15 cellular contexts compared by ENCODE assay signal in genomic region chr17:19371259-19372003, GRCh38. TPM values are rescaled to one million over a fixed set of nuclear protein-coding genes. Genes with fewer than 3 reads are reported as not detected.
A peak's percentile ranks its signal among the peaks of the same experiment; 100 is the strongest.
DNase-seq lines count a peak whose midpoint lies in the region; ATAC-seq and TF ChIP-seq lines count a peak whose summit lies in the region.
"Had no signal": no experiment of that assay in that cellular context is flagged by ENCODE, and none has a peak within 500 bp of the region (broad histone marks: within the 10 kb centered on the region; RNA-seq: fewer than 3 reads in every experiment).

No MANE protein-coding gene starts in this region.

- no peak for DNase-seq in activated naive CD8-positive, alpha-beta T cell treated with anti-CD3 and anti-CD28 coated beads, Interleukin-2, amount 50 U/mL, for 24 hours
- no peak for DNase-seq in T-helper 17 cell
- DNase-seq in immature natural killer cell, result peak; percentile 48 to 62 (median 53)
- DNase-seq in upper lobe of left lung, result no peak
- no peak for DNase-seq in LoVo (ENCODE audit: low spot score)
- DNase-seq in NCI-H345 treated with DMSO at 0.1 percent for 48 hours (lab: John Stamatoyannopoulos, UW; ENCODE audit: unreplicated experiment), result no peak
- no peak for DNase-seq in foreskin melanocyte
- DNase-seq: hypothalamus; NCI-H146; NCI-H774; stimulated activated CD4-positive, alpha-beta T cell treated with anti-CD3 and anti-CD28 coated beads, Interleukin-1b, Interleukin-23, amount 100 ng/mL, for 48 hours had no signal

- no peaks in the 10 kb centered on the region for H3K36me3 ChIP-seq in upper lobe of left lung
- H3K36me3 ChIP-seq: breast epithelium had no signal

- no peak for ATAC-seq in activated naive CD8-positive, alpha-beta T cell treated with anti-CD3 and anti-CD28 coated beads, Interleukin-2, amount 50 U/mL, for 24 hours
- ATAC-seq in T-helper 17 cell (peak; percentile 20), upper lobe of left lung (ENCODE audit: low FRiP score in 2 of 2) (peak; percentile 18 to 28)

- TF ChIP-seq CTCF in upper lobe of left lung (IDR thresholded peaks at IDR 0.05), result no peak

- no peak overlapping the region for H3K27ac Mint-ChIP-seq in activated naive CD8-positive, alpha-beta T cell
- H3K27ac Mint-ChIP-seq in activated naive CD8-positive, alpha-beta T cell treated with anti-CD3 and anti-CD28 coated beads, Interleukin-2, amount 50 U/mL, for 24 hours, result no peak overlapping the region
- H3K27ac Mint-ChIP-seq in T-helper 17 cell (peak overlapping the region; percentile 74), immature natural killer cell (peak overlapping the region; percentile 95 to 98 (median 97))

- TF ChIP-seq POLR2A in upper lobe of left lung (IDR thresholded peaks at IDR 0.05), result no peak

- H3K9me3 ChIP-seq in T-helper 17 cell (ENCODE audit: control insufficient read depth, low read length, poor library complexity, severe bottlenecking), result no peaks in the 10 kb centered on the region
- no peaks in the 10 kb centered on the region for H3K9me3 ChIP-seq in upper lobe of left lung
- H3K9me3 ChIP-seq: breast epithelium had no signal

- no peak overlapping the region for H3K4me3 ChIP-seq in upper lobe of left lung
- H3K4me3 ChIP-seq: breast epithelium, lung had no signal

- H3K4me1 Mint-ChIP-seq in activated naive CD8-positive, alpha-beta T cell (ENCODE audit: low read depth), result peaks cover 26% of the 10 kb centered on the region
- peaks cover 33% of the 10 kb centered on the region for H3K4me1 Mint-ChIP-seq in activated naive CD8-positive, alpha-beta T cell treated with anti-CD3 and anti-CD28 coated beads, Interleukin-2, amount 50 U/mL, for 24 hours
- H3K4me1 Mint-ChIP-seq in T-helper 17 cell (peaks cover 41% of the 10 kb centered on the region), immature natural killer cell (peaks cover 84 to 87% of the 10 kb centered on the region in 2 donors)

- 66 to 82% methylated on average over 7 of the region's 7 CpGs for WGBS in upper lobe of left lung, 2 donors

- H3K27me3 ChIP-seq in upper lobe of left lung, result no peaks in the 10 kb centered on the region
- H3K27me3 ChIP-seq: breast epithelium had no signal

- no peaks in the 10 kb centered on the region for H3K27me3 Mint-ChIP-seq in activated naive CD8-positive, alpha-beta T cell
- H3K27me3 Mint-ChIP-seq in activated naive CD8-positive, alpha-beta T cell treated with anti-CD3 and anti-CD28 coated beads, Interleukin-2, amount 50 U/mL, for 24 hours, result no peaks in the 10 kb centered on the region
- H3K27me3 Mint-ChIP-seq in T-helper 17 cell (no peaks in the 10 kb centered on the region), immature natural killer cell (ENCODE audit: low read depth in 3 of 3) (peaks cover 2 to 32% (median 13%) of the 10 kb centered on the region in 3 donors)

- H3K4me3 Mint-ChIP-seq in activated naive CD8-positive, alpha-beta T cell, result peak overlapping the region; percentile 56
- H3K4me3 Mint-ChIP-seq in activated naive CD8-positive, alpha-beta T cell treated with anti-CD3 and anti-CD28 coated beads, Interleukin-2, amount 50 U/mL, for 24 hours, result no peak overlapping the region
- H3K4me3 Mint-ChIP-seq in T-helper 17 cell (peak overlapping the region; percentile 50), immature natural killer cell (peak overlapping the region; percentile 84 to 100 (median 88))

- peaks cover 21 to 42% (median 32%) of the 10 kb centered on the region in 4 donors for H3K4me1 ChIP-seq in upper lobe of left lung
- H3K4me1 ChIP-seq: breast epithelium had no signal

- no peaks in the 10 kb centered on the region for H3K36me3 Mint-ChIP-seq in activated naive CD8-positive, alpha-beta T cell
- no peaks in the 10 kb centered on the region for H3K36me3 Mint-ChIP-seq in activated naive CD8-positive, alpha-beta T cell treated with anti-CD3 and anti-CD28 coated beads, Interleukin-2, amount 50 U/mL, for 24 hours (ENCODE audit: low read depth)
- H3K36me3 Mint-ChIP-seq in T-helper 17 cell (ENCODE audit: low read depth) (no peaks in the 10 kb centered on the region), immature natural killer cell (peaks cover 0 to 7% (median 0%) of the 10 kb centered on the region in 3 donors)

- H3K27ac ChIP-seq in upper lobe of left lung, result peak overlapping the region in 3 of 4 donors; percentile 24 to 81 (median 55)

- no peak for TF ChIP-seq EP300 in upper lobe of left lung (IDR thresholded peaks at IDR 0.05)

- H3K9me3 Mint-ChIP-seq in activated naive CD8-positive, alpha-beta T cell (ENCODE audit: low read depth), result no peaks in the 10 kb centered on the region
- H3K9me3 Mint-ChIP-seq in activated naive CD8-positive, alpha-beta T cell treated with anti-CD3 and anti-CD28 coated beads, Interleukin-2, amount 50 U/mL, for 24 hours, result no peaks in the 10 kb centered on the region
- peaks cover 0 to 2% (median 0%) of the 10 kb centered on the region in 6 donors for H3K9me3 Mint-ChIP-seq in immature natural killer cell
- H3K9me3 Mint-ChIP-seq: activated T-helper 2 cell treated with anti-CD3 and anti-CD28 coated beads, Interferon-gamma antibody, Interleukin-2, Interleukin-4, amounts not matched to agents 10 μg/mL and 5 μg/mL and 100 μg/mL, durations not matched to agents 14 hours and 24 hours and 36 hours had no signal

RNA-seq across cellular contexts. Expression of gene MAPK7, which starts 6.9 kb away (rescaled TPM):
- 10 to 100 TPM; 16.7 to 20.3 TPM for total RNA-seq in T-helper 17 cell
- 10 to 100 TPM in 1 of 3 donors, 1 to 10 TPM in 2; 3.4 to 23.0 (median 7.3) TPM for polyA plus RNA-seq in immature natural killer cell
- 10 to 100 TPM; 20.1 to 77.2 (median 37.6) TPM for total RNA-seq in upper lobe of left lung

RNA-seq across cellular contexts. Expression of gene B9D1, which starts 8.9 kb away (rescaled TPM):
- 1 to 10 TPM in 1 of 2 donors, under 1 TPM in 1; 0.37 to 1.2 TPM for total RNA-seq in T-helper 17 cell
- 1 to 10 TPM; 2.5 to 4.4 (median 2.5) TPM for polyA plus RNA-seq in immature natural killer cell
- total RNA-seq in upper lobe of left lung, result 10 to 100 TPM; 11.7 to 52.4 (median 17.5) TPM

RNA-seq across cellular contexts. Expression of gene MFAP4, which starts 15.6 kb away (rescaled TPM):
- total RNA-seq in T-helper 17 cell (not detected), upper lobe of left lung (100 to 1,000 TPM in 4 of 6 donors, 10 to 100 TPM in 2; 24.1 to 280 (median 175) TPM)
- polyA plus RNA-seq in immature natural killer cell, result under 1 TPM in 1 of 3 donors, not detected in 2; 0.18 TPM
- total RNA-seq: activated T-helper 2 cell treated with anti-CD3 and anti-CD28 coated beads, Interferon-gamma antibody, Interleukin-2, Interleukin-4, amounts not matched to agents 10 μg/mL and 5 μg/mL and 100 μg/mL, durations not matched to agents 14 hours and 24 hours and 36 hours had no signal

RNA-seq across cellular contexts. Expression of gene RNF112, which starts 39.6 kb away (rescaled TPM):
- total RNA-seq in T-helper 17 cell (under 1 TPM; 0.25 to 0.57 TPM), upper lobe of left lung (1 to 10 TPM in 4 of 6 donors, under 1 TPM in 2; 0.69 to 6.3 (median 2.1) TPM)
- polyA plus RNA-seq in immature natural killer cell, result not detected

Comparison
In these comparisons a context has a peak if more than half of its experiments do, and no peak if none do; other contexts are left out.
1. H3K27ac Mint-ChIP-seq: peak in T-helper 17 cell (single experiment) and immature natural killer cell (6 of 6); none in activated naive CD8-positive, alpha-beta T cell (single experiment) and activated naive CD8-positive, alpha-beta T cell treated with anti-CD3 and anti-CD28 coated beads, Interleukin-2, amount 50 U/mL, for 24 hours (single experiment).
2. DNase-seq: peak in immature natural killer cell (3 of 3); none in activated naive CD8-positive, alpha-beta T cell treated with anti-CD3 and anti-CD28 coated beads, Interleukin-2, amount 50 U/mL, for 24 hours (single experiment), T-helper 17 cell (0 of 3), upper lobe of left lung (0 of 2), LoVo (single experiment), NCI-H345 treated with DMSO at 0.1 percent for 48 hours (single experiment) and foreskin melanocyte (single experiment).
3. RNA of gene B9D1, which starts 8.9 kb away (total RNA-seq): 11.7 to 52.4 TPM in upper lobe of left lung; 0.37 to 1.2 TPM in T-helper 17 cell; every median in the first group is over 4 times any median in the second.
4. RNA of gene MFAP4, which starts 15.6 kb away (total RNA-seq): 24.1 to 280 TPM in upper lobe of left lung; not detected in T-helper 17 cell; every median in the first group is over 10 times any median in the second.